In the genomic region with DNA sequence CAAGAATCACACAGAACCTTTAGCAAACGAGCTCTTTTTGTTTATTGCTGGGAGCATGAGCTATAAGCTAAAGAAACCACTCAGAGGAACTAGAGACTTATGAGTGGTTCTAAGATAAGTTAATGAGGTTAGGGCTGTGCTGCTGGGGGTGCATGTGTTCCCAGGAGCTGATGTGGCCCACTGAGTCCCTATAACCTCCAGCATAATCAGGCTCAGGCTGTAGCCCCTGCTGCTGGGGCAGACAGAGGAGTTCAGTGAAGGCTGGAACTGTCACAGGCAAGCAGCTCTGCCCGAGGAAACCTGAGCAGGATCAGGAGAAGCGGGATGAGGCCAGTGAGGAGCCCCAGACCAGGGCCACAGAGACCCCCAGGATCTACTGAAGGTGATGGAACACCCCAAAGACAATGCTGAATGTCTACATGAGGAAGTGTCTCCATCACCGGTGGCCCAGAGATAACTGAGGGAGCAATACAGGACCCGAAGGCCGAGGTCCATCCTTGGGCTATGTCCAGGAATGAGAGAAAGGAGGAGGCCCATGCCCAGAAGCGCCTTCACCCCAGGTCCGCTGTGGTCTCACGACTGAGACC, we compare ENCODE assay signal across 15 cellular contexts. TPM values are rescaled to one million over a fixed set of nuclear protein-coding genes. Genes with fewer than 3 reads are reported as not detected.
A peak's percentile ranks its signal among the peaks of the same experiment; 100 is the strongest.
DNase-seq lines count a peak whose midpoint lies in the region; ATAC-seq and TF ChIP-seq lines count a peak whose summit lies in the region.
"Had no signal": no experiment of that assay in that cellular context is flagged by ENCODE, and none has a peak within 500 bp of the region (broad histone marks: within the 10 kb centered on the region; RNA-seq: fewer than 3 reads in every experiment).

No MANE protein-coding gene starts in this region.

- TF ChIP-seq POLR2A in uterus (IDR thresholded peaks at IDR 0.05), result no peak

- peak overlapping the region; percentile 94 for H3K27ac Mint-ChIP-seq in activated CD4-positive, alpha-beta T cell treated with anti-CD3 and anti-CD28 coated beads, Interleukin-2, amount 10 ng/mL, durations not matched to agents 24 days and 14 days
- H3K27ac Mint-ChIP-seq in stimulated activated effector memory CD8-positive, alpha-beta T cell treated with anti-CD3 and anti-CD28 coated beads, Interleukin-12 subunit alpha, Interleukin-12 subunit beta, amount 100 ng/mL, for 72 hours, result peak overlapping the region; percentile 81

- H3K9me3 ChIP-seq in ascending aorta (no peaks in the 10 kb centered on the region), uterus (no peaks in the 10 kb centered on the region)
- H3K9me3 ChIP-seq: upper lobe of left lung had no signal

- H3K27ac ChIP-seq in ascending aorta (peak overlapping the region; percentile 15 to 64), uterus (no peak overlapping the region)
- H3K27ac ChIP-seq: cardiac muscle cell, upper lobe of left lung had no signal

- TF ChIP-seq CTCF in ascending aorta (IDR thresholded peaks at IDR 0.05) (no peak), uterus (IDR thresholded peaks at IDR 0.05) (no peak)

- H3K36me3 ChIP-seq in ascending aorta (no peaks in the 10 kb centered on the region), uterus (no peaks in the 10 kb centered on the region)
- H3K36me3 ChIP-seq: cardiac muscle cell, upper lobe of left lung had no signal

- no peak for DNase-seq in activated CD4-positive, alpha-beta T cell treated with anti-CD3 and anti-CD28 coated beads, Interleukin-2, amount 10 ng/mL, durations not matched to agents 24 days and 14 days
- DNase-seq in activated CD4-positive, alpha-beta T cell treated with anti-CD3 and anti-CD28 coated beads, Interleukin-2, amount 50 U/mL, for 4 hours, result no peak
- DNase-seq in ascending aorta (ENCODE audit: low spot score in 2 of 2), result no peak
- DNase-seq in stimulated activated effector memory CD8-positive, alpha-beta T cell treated with anti-CD3 and anti-CD28 coated beads, Interleukin-12 subunit alpha, Interleukin-12 subunit beta, amount 100 ng/mL, for 72 hours (ENCODE audit: low spot score in 2 of 2), result peak in 1 of 2 donors; percentile 57
- DNase-seq in NCI-H2196 treated with DMSO at 0.1 percent for 48 hours (lab: John Stamatoyannopoulos, UW; ENCODE audit: unreplicated experiment), result no peak
- DNase-seq in uterus, result no peak
- DNase-seq: DMS53, left colon, NCI-H1930 had no signal

- H3K27me3 ChIP-seq in ascending aorta, result no peaks in the 10 kb centered on the region
- H3K27me3 ChIP-seq in uterus, result no peaks in the 10 kb centered on the region
- H3K27me3 ChIP-seq: cardiac muscle cell, upper lobe of left lung had no signal

- peak; percentile 20 for ATAC-seq in HG02588 (IDR thresholded peaks at IDR 0.05; ENCODE audit: unreplicated experiment)
- ATAC-seq in stimulated activated effector memory CD8-positive, alpha-beta T cell treated with anti-CD3 and anti-CD28 coated beads, Interleukin-12 subunit alpha, Interleukin-12 subunit beta, amount 100 ng/mL, for 72 hours, result no peak
- no peak for ATAC-seq in HG03175 (IDR thresholded peaks at IDR 0.05; ENCODE audit: unreplicated experiment)
- ATAC-seq: naive thymus-derived CD4-positive, alpha-beta T cell had no signal

- H3K36me3 Mint-ChIP-seq in activated CD4-positive, alpha-beta T cell treated with anti-CD3 and anti-CD28 coated beads, Interleukin-2, amount 10 ng/mL, durations not matched to agents 24 days and 14 days (ENCODE audit: low read depth), result no peaks in the 10 kb centered on the region
- H3K36me3 Mint-ChIP-seq in stimulated activated effector memory CD8-positive, alpha-beta T cell treated with anti-CD3 and anti-CD28 coated beads, Interleukin-12 subunit alpha, Interleukin-12 subunit beta, amount 100 ng/mL, for 72 hours, result no peaks in the 10 kb centered on the region
- H3K36me3 Mint-ChIP-seq: WTC11 had no signal

- H3K4me3 Mint-ChIP-seq in activated CD4-positive, alpha-beta T cell treated with anti-CD3 and anti-CD28 coated beads, Interleukin-2, amount 10 ng/mL, durations not matched to agents 24 days and 14 days, result peak overlapping the region; percentile 2
- peak overlapping the region; percentile 64 for H3K4me3 Mint-ChIP-seq in stimulated activated effector memory CD8-positive, alpha-beta T cell treated with anti-CD3 and anti-CD28 coated beads, Interleukin-12 subunit alpha, Interleukin-12 subunit beta, amount 100 ng/mL, for 72 hours
- H3K4me3 Mint-ChIP-seq: naive thymus-derived CD4-positive, alpha-beta T cell had no signal

- intact Hi-C loops in activated CD4-positive, alpha-beta T cell treated with anti-CD3 and anti-CD28 coated beads, Interleukin-2, amount 10 ng/mL, durations not matched to agents 24 days and 14 days (cut with micrococcal nuclease), result no loop called here
- intact Hi-C loops in ascending aorta (cut with DNase I), result loop anchor here (2.0 kb wide), 1 partner anchor 17 kb away; a partner anchor contains a TSS
- intact Hi-C loops in uterus (cut with DNase I; ENCODE audit: low total_unique reads), result no loop called here

- peaks cover 25% of the 10 kb centered on the region for H3K4me1 Mint-ChIP-seq in activated CD4-positive, alpha-beta T cell treated with anti-CD3 and anti-CD28 coated beads, Interleukin-2, amount 10 ng/mL, durations not matched to agents 24 days and 14 days
- peaks cover 32% of the 10 kb centered on the region for H3K4me1 Mint-ChIP-seq in stimulated activated effector memory CD8-positive, alpha-beta T cell treated with anti-CD3 and anti-CD28 coated beads, Interleukin-12 subunit alpha, Interleukin-12 subunit beta, amount 100 ng/mL, for 72 hours

- peaks cover 23% of the 10 kb centered on the region for H3K27me3 Mint-ChIP-seq in activated CD4-positive, alpha-beta T cell treated with anti-CD3 and anti-CD28 coated beads, Interleukin-2, amount 10 ng/mL, durations not matched to agents 24 days and 14 days

- H3K4me3 ChIP-seq in ascending aorta (no peak overlapping the region), uterus (no peak overlapping the region)
- H3K4me3 ChIP-seq: cardiac muscle cell, upper lobe of left lung had no signal

- H3K9me3 Mint-ChIP-seq in activated CD4-positive, alpha-beta T cell treated with anti-CD3 and anti-CD28 coated beads, Interleukin-2, amount 10 ng/mL, durations not matched to agents 24 days and 14 days, result peaks cover 5% of the 10 kb centered on the region
- H3K9me3 Mint-ChIP-seq in stimulated activated effector memory CD8-positive, alpha-beta T cell treated with anti-CD3 and anti-CD28 coated beads, Interleukin-12 subunit alpha, Interleukin-12 subunit beta, amount 100 ng/mL, for 72 hours, result no peaks in the 10 kb centered on the region
- H3K9me3 Mint-ChIP-seq: WTC11 had no signal

- H3K4me1 ChIP-seq in ascending aorta (peaks cover 3 to 27% of the 10 kb centered on the region in 2 donors), uterus (peaks cover 0 to 4% of the 10 kb centered on the region in 2 donors)

RNA-seq across cellular contexts. Expression of a gene that starts 17.3 kb away (rescaled TPM):
- total RNA-seq in activated CD4-positive, alpha-beta T cell treated with anti-CD3 and anti-CD28 coated beads, Interleukin-2, amount 10 ng/mL, durations not matched to agents 24 days and 14 days, result 0.12 TPM in 1 of 2 replicates, not detected in the other
- total RNA-seq in ascending aorta, result not detected
- 10 to 100 TPM in 1 of 4 donors, 1 to 10 TPM in 1, under 1 TPM in 1, not detected in 1; 0.26 to 80.7 (median 4.3) TPM for total RNA-seq in uterus

RNA-seq across cellular contexts. Expression of a gene that starts 48.6 kb away (rescaled TPM):
- 33.4 and 35.6 TPM in 2 replicates for total RNA-seq in activated CD4-positive, alpha-beta T cell treated with anti-CD3 and anti-CD28 coated beads, Interleukin-2, amount 10 ng/mL, durations not matched to agents 24 days and 14 days
- total RNA-seq in ascending aorta (23.9 TPM), uterus (10 to 100 TPM; 13.1 to 49.4 (median 28.0) TPM)

RNA-seq across cellular contexts. Expression of a gene that starts 52.8 kb away (rescaled TPM):
- total RNA-seq in activated CD4-positive, alpha-beta T cell treated with anti-CD3 and anti-CD28 coated beads, Interleukin-2, amount 10 ng/mL, durations not matched to agents 24 days and 14 days, result 3.9 and 4.7 TPM in 2 replicates
- 121 TPM for total RNA-seq in ascending aorta
- total RNA-seq in uterus, result 100 to 1,000 TPM in 1 of 4 donors, 10 to 100 TPM in 3; 21.5 to 100 (median 59.0) TPM

Comparison
In these comparisons a context has a peak if more than half of its experiments do, and no peak if none do; other contexts are left out.
1. H3K27ac ChIP-seq: peak in ascending aorta (2 of 2); none in uterus (0 of 2).